ENCODE assay signal across 13 cellular contexts in genomic region chr6:107496041-107496440, GRCh38. TPM values are rescaled to one million over a fixed set of nuclear protein-coding genes. Genes with fewer than 3 reads are reported as not detected.
DNase-seq lines count a peak whose midpoint lies in the region; ATAC-seq and TF ChIP-seq lines count a peak whose summit lies in the region.
"Had no signal": no experiment of that assay in that cellular context is flagged by ENCODE, and none has a peak within 500 bp of the region (broad histone marks: within the 10 kb centered on the region; RNA-seq: fewer than 3 reads in every experiment).

No MANE protein-coding gene starts in this region.

- H3K27me3 ChIP-seq in breast epithelium (peaks cover 0 to 24% of the 10 kb centered on the region in 2 donors), mammary epithelial cell (ENCODE audit: insufficient read depth, low read length) (peaks cover 13% of the 10 kb centered on the region), endocrine pancreas (ENCODE audit: control insufficient read depth, insufficient read depth, low read length) (no peaks in the 10 kb centered on the region), upper lobe of right lung (no peaks in the 10 kb centered on the region), MG63 (no peaks in the 10 kb centered on the region; the same call in 1 of the 2 replicates)

- H3K4me1 ChIP-seq in breast epithelium (no peaks in the 10 kb centered on the region), mammary epithelial cell (ENCODE audit: insufficient read depth, low read length) (peaks cover 11% of the 10 kb centered on the region), endocrine pancreas (ENCODE audit: control insufficient read depth, insufficient read depth, low read length) (peaks cover 45% of the 10 kb centered on the region), upper lobe of right lung (peaks cover 36% of the 10 kb centered on the region)

- intact Hi-C loops in breast epithelium (cut with DNase I; ENCODE audit: low total_unique reads) (no loop called here), mammary epithelial cell (cut with micrococcal nuclease) (no loop called here), upper lobe of right lung (cut with DNase I) (no loop called here)

- in situ Hi-C loops in mammary epithelial cell (cut with MboI; ENCODE audit: low sequenced_read_pairs in 2 of 2) = no loop called here

- peak overlapping the region; percentile 29 for H3K27ac Mint-ChIP-seq in nephron progenitor cell
- H3K27ac Mint-ChIP-seq: activated naive CD8-positive, alpha-beta T cell; stimulated activated naive B cell treated with anti-CD40 and anti-IgM and Interleukin-4, amounts not matched to agents 10 μg/mL and 1 μg/mL and 100 μg/mL, for 72 hours had no signal

- H3K27ac ChIP-seq in breast epithelium (peak overlapping the region; percentile 15 to 43), mammary epithelial cell (ENCODE audit: insufficient read depth, low read depth, low read length) (no peak overlapping the region), upper lobe of right lung (peak overlapping the region; percentile 67)
- H3K27ac ChIP-seq: BLaER1 treated with 17β-estradiol and CSF1 and Interleukin-3, amounts not matched to agents 10 nM and 100 nM had no signal

- no peak for TF ChIP-seq POLR2A in breast epithelium (IDR thresholded peaks at IDR 0.05)

- H3K36me3 ChIP-seq in breast epithelium (no peaks in the 10 kb centered on the region), mammary epithelial cell (ENCODE audit: insufficient read depth, low read length) (no peaks in the 10 kb centered on the region), endocrine pancreas (ENCODE audit: control insufficient read depth, insufficient read depth, low read length) (no peaks in the 10 kb centered on the region), upper lobe of right lung (no peaks in the 10 kb centered on the region), MG63 (no peaks in the 10 kb centered on the region)
- H3K36me3 ChIP-seq: BLaER1 treated with 17β-estradiol and CSF1 and Interleukin-3, amounts not matched to agents 10 nM and 100 nM had no signal

- H3K9ac ChIP-seq in mammary epithelial cell (ENCODE audit: insufficient read depth, low read length) (no peak overlapping the region), endocrine pancreas (ENCODE audit: control insufficient read depth, insufficient read depth, low read length) (no peak overlapping the region)
- H3K9ac ChIP-seq: BLaER1 treated with 17β-estradiol and CSF1 and Interleukin-3, amounts not matched to agents 10 nM and 100 nM had no signal

- H2AFZ ChIP-seq in mammary epithelial cell (ENCODE audit: low read depth, low read length) = no peak overlapping the region

- no peaks in the 10 kb centered on the region for H3K79me2 ChIP-seq in mammary epithelial cell (ENCODE audit: insufficient read depth, low read length)

- no TSS peak for BruUV-seq in mammary epithelial cell (replicated peaks; lab: Mats Ljungman, UMichigan)

- H3K27me3 Mint-ChIP-seq in nephron progenitor cell (ENCODE audit: low read depth, poor library complexity) = no peaks in the 10 kb centered on the region

- no peak for DNase-seq in breast epithelium (ENCODE audit: low spot score in 2 of 2)
- no peak for DNase-seq in mammary epithelial cell
- DNase-seq in nephron progenitor cell = no peak
- DNase-seq in upper lobe of right lung = no peak
- no peak for DNase-seq in MV-4-11 (lab: John Stamatoyannopoulos, UW)
- DNase-seq in amniotic stem cell (lab: John Stamatoyannopoulos, UW) = no peak
- DNase-seq in MG63 = no peak
- DNase-seq: 8988T; SHP77; stimulated activated naive B cell treated with anti-CD40 and anti-IgM and Interleukin-4, amounts not matched to agents 10 μg/mL and 1 μg/mL and 100 μg/mL, for 72 hours had no signal

- no peak overlapping the region for H3K4me3 Mint-ChIP-seq in nephron progenitor cell
- H3K4me3 Mint-ChIP-seq: activated naive CD8-positive, alpha-beta T cell; stimulated activated naive B cell treated with anti-CD40 and anti-IgM and Interleukin-4, amounts not matched to agents 10 μg/mL and 1 μg/mL and 100 μg/mL, for 72 hours had no signal

- TF ChIP-seq CTCF in breast epithelium (IDR thresholded peaks at IDR 0.05) (no peak), mammary epithelial cell (conservative IDR thresholded peaks at IDR 0.05 in 1 of 2, IDR thresholded peaks at IDR 0.05 in 1 of 2; ENCODE audit: extremely low read depth in 1 of 2, insufficient read depth in 1 of 2, low read depth in 1 of 2, low read length in 2 of 2) (no peak), nephron progenitor cell (IDR thresholded peaks at IDR 0.05) (no peak), upper lobe of right lung (IDR thresholded peaks at IDR 0.05) (no peak)

- no peak for ATAC-seq in upper lobe of right lung
- ATAC-seq: stimulated activated naive B cell treated with anti-CD40 and anti-IgM and Interleukin-4, amounts not matched to agents 10 μg/mL and 1 μg/mL and 100 μg/mL, for 72 hours had no signal

- peaks cover 16% of the 10 kb centered on the region for H3K4me1 Mint-ChIP-seq in nephron progenitor cell

- CTCF ChIA-PET in mammary epithelial cell (lab: Charles Lee; ENCODE audit: low non-redundant PET) = no interaction called here

- 37% methylated on average over 3 of the region's 3 CpGs for WGBS in mammary epithelial cell (ENCODE audit: low coverage, missing lambda C conversion rate)

- H3K9me3 ChIP-seq in breast epithelium (no peaks in the 10 kb centered on the region), mammary epithelial cell (replicated peaks; ENCODE audit: insufficient read depth, low read length) (no peaks in the 10 kb centered on the region), endocrine pancreas (ENCODE audit: control insufficient read depth, low read length) (no peaks in the 10 kb centered on the region), upper lobe of right lung (no peaks in the 10 kb centered on the region), MG63 (no peaks in the 10 kb centered on the region)
- H3K9me3 ChIP-seq: BLaER1 treated with 17β-estradiol and CSF1 and Interleukin-3, amounts not matched to agents 10 nM and 100 nM had no signal

- no peaks in the 10 kb centered on the region for H3K9me3 Mint-ChIP-seq in nephron progenitor cell
- H3K9me3 Mint-ChIP-seq: stimulated activated naive B cell treated with anti-CD40 and anti-IgM and Interleukin-4, amounts not matched to agents 10 μg/mL and 1 μg/mL and 100 μg/mL, for 72 hours had no signal

- peaks cover 17% of the 10 kb centered on the region for H3K36me3 Mint-ChIP-seq in nephron progenitor cell (ENCODE audit: low read depth)
- H3K36me3 Mint-ChIP-seq: activated naive CD8-positive, alpha-beta T cell had no signal

- dilution Hi-C loops in mammary epithelial cell (cut with HindIII; ENCODE audit: low sequenced_read_pairs) = no loop called here

- no peaks in the 10 kb centered on the region for H4K20me1 ChIP-seq in mammary epithelial cell (ENCODE audit: insufficient read depth, low read length)

- no peak overlapping the region for H3K4me3 ChIP-seq in breast epithelium
- no peak overlapping the region for H3K4me3 ChIP-seq in mammary epithelial cell (replicated peaks in 1 of 3; ENCODE audit: insufficient read depth in 1 of 3, low read depth in 2 of 3, low read length in 3 of 3)
- peak overlapping the region; percentile 32 for H3K4me3 ChIP-seq in endocrine pancreas (ENCODE audit: control insufficient read depth, insufficient read depth, low read length)
- no peak overlapping the region for H3K4me3 ChIP-seq in upper lobe of right lung
- H3K4me3 ChIP-seq in MG63 = no peak overlapping the region
- H3K4me3 ChIP-seq: BLaER1 treated with 17β-estradiol and CSF1 and Interleukin-3, amounts not matched to agents 10 nM and 100 nM had no signal

- H3K4me2 ChIP-seq in mammary epithelial cell (ENCODE audit: insufficient read depth, low read depth, low read length) = no peak overlapping the region

RNA-seq across cellular contexts. Expression of gene SOBP, which starts 6.1 kb away (rescaled TPM):
- total RNA-seq in breast epithelium = 1 to 10 TPM; 5.6 to 8.2 (median 7.0) TPM
- total RNA-seq in mammary epithelial cell = under 1 TPM; 0.14 to 0.33 TPM
- polyA plus RNA-seq in mammary epithelial cell = not detected
- polyA minus RNA-seq in mammary epithelial cell = not detected
- total RNA-seq in upper lobe of right lung = 6.8 TPM
- 0.12 and 0.69 TPM in 2 replicates for total RNA-seq in MG63 (2014; rRNA removed; shearing (Covaris generic); ENCODE audit: low replicate concordance)

RNA-seq across cellular contexts. Expression of gene PDSS2, which starts 36.7 kb away (rescaled TPM):
- 10 to 100 TPM in 2 of 3 donors, 1 to 10 TPM in 1; 6.9 to 13.5 (median 11.1) TPM for total RNA-seq in breast epithelium
- 10 to 100 TPM in 1 of 2 donors, 1 to 10 TPM in 1; 7.5 to 10.6 TPM for total RNA-seq in mammary epithelial cell
- polyA plus RNA-seq in mammary epithelial cell = 10.3 TPM
- 27.0 TPM for polyA minus RNA-seq in mammary epithelial cell
- 16.2 TPM for total RNA-seq in upper lobe of right lung
- 13.9 and 24.3 TPM in 2 replicates for total RNA-seq in MG63 (2014; rRNA removed; shearing (Covaris generic); ENCODE audit: low replicate concordance)
